1 cellular context compared by ENCODE assay signal in genomic region chr5:1199649-1200494, GRCh38.
A peak's percentile ranks its signal among the peaks of the same experiment; 100 is the strongest.
TF ChIP-seq lines count a peak whose summit lies in the region.

No MANE protein-coding gene starts in this region.

TF ChIP-seq in K562, 482 proteins besides CTCF, POLR2A, EP300 and RAD21 (continued from another document and continues in another):
- TF ChIP-seq, protein P1, sequence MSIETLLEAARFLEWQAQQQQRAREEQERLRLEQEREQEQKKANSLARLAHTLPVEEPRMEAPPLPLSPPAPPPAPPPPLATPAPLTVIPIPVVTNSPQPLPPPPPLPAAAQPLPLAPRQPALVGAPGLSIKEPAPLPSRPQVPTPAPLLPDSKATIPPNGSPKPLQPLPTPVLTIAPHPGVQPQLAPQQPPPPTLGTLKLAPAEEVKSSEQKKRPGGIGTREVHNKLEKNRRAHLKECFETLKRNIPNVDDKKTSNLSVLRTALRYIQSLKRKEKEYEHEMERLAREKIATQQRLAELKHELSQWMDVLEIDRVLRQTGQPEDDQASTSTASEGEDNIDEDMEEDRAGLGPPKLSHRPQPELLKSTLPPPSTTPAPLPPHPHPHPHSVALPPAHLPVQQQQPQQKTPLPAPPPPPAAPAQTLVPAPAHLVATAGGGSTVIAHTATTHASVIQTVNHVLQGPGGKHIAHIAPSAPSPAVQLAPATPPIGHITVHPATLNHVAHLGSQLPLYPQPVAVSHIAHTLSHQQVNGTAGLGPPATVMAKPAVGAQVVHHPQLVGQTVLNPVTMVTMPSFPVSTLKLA (conservative IDR thresholded peaks at IDR 0.05), result 0 out of 4 replicates have a peak, but pooled peaks of 1 of the 2 experiments have one; percentile 45
- TF ChIP-seq ZNF445 (CRISPR knock-in tag; IDR thresholded peaks at IDR 0.05; ENCODE audit: low read depth) (0 out of 2 replicates have a peak, but pooled peaks have one; percentile 45), HNRNPUL1 (IDR thresholded peaks at IDR 0.05; ENCODE audit: low read length) (no peak), KLF13 (tag; IDR thresholded peaks at IDR 0.05; ENCODE audit: borderline replicate concordance, low read depth) (no peak), U2AF1 (optimal IDR thresholded peaks at IDR 0.05; ENCODE audit: low read depth, low read length) (no peak), NEUROD1 (IDR thresholded peaks at IDR 0.05; ENCODE audit: borderline replicate concordance, low read depth, low read length, partially characterized antibody) (peak; percentile 60), KDM1A (IDR thresholded peaks at IDR 0.05) (peak; percentile 91), TRIM28 (IDR thresholded peaks at IDR 0.05) (peak; percentile 59; the same call in 1 of the 2 replicates), SPI1 (IDR thresholded peaks at IDR 0.05; ENCODE audit: borderline replicate concordance, low read depth, low read length) (peak; percentile 46; the same call in 1 of the 2 replicates), ZNF785 (CRISPR knock-in tag; IDR thresholded peaks at IDR 0.05) (no peak), CCNT2 (IDR thresholded peaks at IDR 0.05; ENCODE audit: borderline replicate concordance, extremely low read depth, insufficient read length, low read depth, low read length) (peak; percentile 20), ZNF407 (IDR thresholded peaks at IDR 0.05; ENCODE audit: low read depth) (peak; percentile 61; the same call in 1 of the 2 replicates), NFYB (IDR thresholded peaks at IDR 0.05; ENCODE audit: extremely low read depth, insufficient read length) (no peak), ZBTB2 (IDR thresholded peaks at IDR 0.05) (peak; percentile 8; the same call in 1 of the 2 replicates), YY1 (IDR thresholded peaks at IDR 0.05; ENCODE audit: borderline replicate concordance in 1 of 3, control insufficient read depth in 1 of 3, extremely low read depth in 1 of 3, insufficient read depth in 3 of 3, insufficient read length in 1 of 3, insufficient replicate concordance in 2 of 3, low read depth in 1 of 3, low read length in 2 of 3) (peak in 1 of 3 experiments; percentile 46), NCOA1 (IDR thresholded peaks at IDR 0.05; ENCODE audit: low read depth) (peak; percentile 56; the same call in 1 of the 2 replicates), GABPB2 (CRISPR knock-in tag; conservative IDR thresholded peaks at IDR 0.05) (no peak), USF1 (CRISPR knock-in tag; IDR thresholded peaks at IDR 0.05) (peak; percentile 9; the same call in 1 of the 2 replicates), FOXK2 (conservative IDR thresholded peaks at IDR 0.05 in 1 of 2, IDR thresholded peaks at IDR 0.05 in 1 of 2; ENCODE audit: low read depth in 2 of 2) (peak; percentile 72 to 84), TCF7L2 (IDR thresholded peaks at IDR 0.05; ENCODE audit: low read depth, low read length) (no peak), JUNB (CRISPR knock-in tag; conservative IDR thresholded peaks at IDR 0.05) (no peak), ARID2 (IDR thresholded peaks at IDR 0.05) (no peak; the same call in 1 of the 2 replicates), SMARCA4 (IDR thresholded peaks at IDR 0.05) (peak; percentile 80; the same call in 1 of the 2 replicates), BRD9 (IDR thresholded peaks at IDR 0.05; ENCODE audit: low read depth, partially characterized antibody) (peak; percentile 84), SMAD3 (CRISPR knock-in tag; conservative IDR thresholded peaks at IDR 0.05) (peak; percentile 80)
- TF ChIP-seq, protein P2, sequence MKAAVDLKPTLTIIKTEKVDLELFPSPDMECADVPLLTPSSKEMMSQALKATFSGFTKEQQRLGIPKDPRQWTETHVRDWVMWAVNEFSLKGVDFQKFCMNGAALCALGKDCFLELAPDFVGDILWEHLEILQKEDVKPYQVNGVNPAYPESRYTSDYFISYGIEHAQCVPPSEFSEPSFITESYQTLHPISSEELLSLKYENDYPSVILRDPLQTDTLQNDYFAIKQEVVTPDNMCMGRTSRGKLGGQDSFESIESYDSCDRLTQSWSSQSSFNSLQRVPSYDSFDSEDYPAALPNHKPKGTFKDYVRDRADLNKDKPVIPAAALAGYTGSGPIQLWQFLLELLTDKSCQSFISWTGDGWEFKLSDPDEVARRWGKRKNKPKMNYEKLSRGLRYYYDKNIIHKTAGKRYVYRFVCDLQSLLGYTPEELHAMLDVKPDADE (conservative IDR thresholded peaks at IDR 0.05; ENCODE audit: control insufficient read depth, low read depth, low read length), result 0 out of 2 replicates have a peak, but pooled peaks have one; percentile 19
- TF ChIP-seq, protein P3, sequence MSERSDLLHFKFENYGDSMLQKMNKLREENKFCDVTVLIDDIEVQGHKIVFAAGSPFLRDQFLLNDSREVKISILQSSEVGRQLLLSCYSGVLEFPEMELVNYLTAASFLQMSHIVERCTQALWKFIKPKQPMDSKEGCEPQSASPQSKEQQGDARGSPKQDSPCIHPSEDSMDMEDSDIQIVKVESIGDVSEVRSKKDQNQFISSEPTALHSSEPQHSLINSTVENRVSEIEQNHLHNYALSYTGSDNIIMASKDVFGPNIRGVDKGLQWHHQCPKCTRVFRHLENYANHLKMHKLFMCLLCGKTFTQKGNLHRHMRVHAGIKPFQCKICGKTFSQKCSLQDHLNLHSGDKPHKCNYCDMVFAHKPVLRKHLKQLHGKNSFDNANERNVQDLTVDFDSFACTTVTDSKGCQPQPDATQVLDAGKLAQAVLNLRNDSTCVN (CRISPR knock-in tag; IDR thresholded peaks at IDR 0.05), result peak; percentile 98
- TF ChIP-seq, protein P4, sequence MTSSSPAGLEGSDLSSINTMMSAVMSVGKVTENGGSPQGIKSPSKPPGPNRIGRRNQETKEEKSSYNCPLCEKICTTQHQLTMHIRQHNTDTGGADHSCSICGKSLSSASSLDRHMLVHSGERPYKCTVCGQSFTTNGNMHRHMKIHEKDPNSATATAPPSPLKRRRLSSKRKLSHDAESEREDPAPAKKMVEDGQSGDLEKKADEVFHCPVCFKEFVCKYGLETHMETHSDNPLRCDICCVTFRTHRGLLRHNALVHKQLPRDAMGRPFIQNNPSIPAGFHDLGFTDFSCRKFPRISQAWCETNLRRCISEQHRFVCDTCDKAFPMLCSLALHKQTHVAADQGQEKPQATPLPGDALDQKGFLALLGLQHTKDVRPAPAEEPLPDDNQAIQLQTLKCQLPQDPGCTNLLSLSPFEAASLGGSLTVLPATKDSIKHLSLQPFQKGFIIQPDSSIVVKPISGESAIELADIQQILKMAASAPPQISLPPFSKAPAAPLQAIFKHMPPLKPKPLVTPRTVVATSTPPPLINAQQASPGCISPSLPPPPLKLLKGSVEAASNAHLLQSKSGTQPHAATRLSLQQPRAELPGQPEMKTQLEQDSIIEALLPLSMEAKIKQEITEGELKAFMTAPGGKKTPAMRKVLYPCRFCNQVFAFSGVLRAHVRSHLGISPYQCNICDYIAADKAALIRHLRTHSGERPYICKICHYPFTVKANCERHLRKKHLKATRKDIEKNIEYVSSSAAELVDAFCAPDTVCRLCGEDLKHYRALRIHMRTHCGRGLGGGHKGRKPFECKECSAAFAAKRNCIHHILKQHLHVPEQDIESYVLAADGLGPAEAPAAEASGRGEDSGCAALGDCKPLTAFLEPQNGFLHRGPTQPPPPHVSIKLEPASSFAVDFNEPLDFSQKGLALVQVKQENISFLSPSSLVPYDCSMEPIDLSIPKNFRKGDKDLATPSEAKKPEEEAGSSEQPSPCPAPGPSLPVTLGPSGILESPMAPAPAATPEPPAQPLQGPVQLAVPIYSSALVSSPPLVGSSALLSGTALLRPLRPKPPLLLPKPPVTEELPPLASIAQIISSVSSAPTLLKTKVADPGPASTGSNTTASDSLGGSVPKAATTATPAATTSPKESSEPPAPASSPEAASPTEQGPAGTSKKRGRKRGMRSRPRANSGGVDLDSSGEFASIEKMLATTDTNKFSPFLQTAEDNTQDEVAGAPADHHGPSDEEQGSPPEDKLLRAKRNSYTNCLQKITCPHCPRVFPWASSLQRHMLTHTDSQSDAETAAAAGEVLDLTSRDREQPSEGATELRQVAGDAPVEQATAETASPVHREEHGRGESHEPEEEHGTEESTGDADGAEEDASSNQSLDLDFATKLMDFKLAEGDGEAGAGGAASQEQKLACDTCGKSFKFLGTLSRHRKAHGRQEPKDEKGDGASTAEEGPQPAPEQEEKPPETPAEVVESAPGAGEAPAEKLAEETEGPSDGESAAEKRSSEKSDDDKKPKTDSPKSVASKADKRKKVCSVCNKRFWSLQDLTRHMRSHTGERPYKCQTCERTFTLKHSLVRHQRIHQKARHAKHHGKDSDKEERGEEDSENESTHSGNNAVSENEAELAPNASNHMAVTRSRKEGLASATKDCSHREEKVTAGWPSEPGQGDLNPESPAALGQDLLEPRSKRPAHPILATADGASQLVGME (CRISPR knock-in tag; IDR thresholded peaks at IDR 0.05), result no peak
- TF ChIP-seq, protein P5, sequence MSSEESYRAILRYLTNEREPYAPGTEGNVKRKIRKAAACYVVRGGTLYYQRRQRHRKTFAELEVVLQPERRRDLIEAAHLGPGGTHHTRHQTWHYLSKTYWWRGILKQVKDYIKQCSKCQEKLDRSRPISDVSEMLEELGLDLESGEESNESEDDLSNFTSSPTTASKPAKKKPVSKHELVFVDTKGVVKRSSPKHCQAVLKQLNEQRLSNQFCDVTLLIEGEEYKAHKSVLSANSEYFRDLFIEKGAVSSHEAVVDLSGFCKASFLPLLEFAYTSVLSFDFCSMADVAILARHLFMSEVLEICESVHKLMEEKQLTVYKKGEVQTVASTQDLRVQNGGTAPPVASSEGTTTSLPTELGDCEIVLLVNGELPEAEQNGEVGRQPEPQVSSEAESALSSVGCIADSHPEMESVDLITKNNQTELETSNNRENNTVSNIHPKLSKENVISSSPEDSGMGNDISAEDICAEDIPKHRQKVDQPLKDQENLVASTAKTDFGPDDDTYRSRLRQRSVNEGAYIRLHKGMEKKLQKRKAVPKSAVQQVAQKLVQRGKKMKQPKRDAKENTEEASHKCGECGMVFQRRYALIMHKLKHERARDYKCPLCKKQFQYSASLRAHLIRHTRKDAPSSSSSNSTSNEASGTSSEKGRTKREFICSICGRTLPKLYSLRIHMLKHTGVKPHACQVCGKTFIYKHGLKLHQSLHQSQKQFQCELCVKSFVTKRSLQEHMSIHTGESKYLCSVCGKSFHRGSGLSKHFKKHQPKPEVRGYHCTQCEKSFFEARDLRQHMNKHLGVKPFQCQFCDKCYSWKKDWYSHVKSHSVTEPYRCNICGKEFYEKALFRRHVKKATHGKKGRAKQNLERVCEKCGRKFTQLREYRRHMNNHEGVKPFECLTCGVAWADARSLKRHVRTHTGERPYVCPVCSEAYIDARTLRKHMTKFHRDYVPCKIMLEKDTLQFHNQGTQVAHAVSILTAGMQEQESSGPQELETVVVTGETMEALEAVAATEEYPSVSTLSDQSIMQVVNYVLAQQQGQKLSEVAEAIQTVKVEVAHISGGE (CRISPR knock-in tag; IDR thresholded peaks at IDR 0.05), result peak in 1 of 3 experiments; percentile 66; a peak in 2 of 6 replicates
